8 cellular contexts compared by ENCODE assay signal in the genomic region with DNA sequence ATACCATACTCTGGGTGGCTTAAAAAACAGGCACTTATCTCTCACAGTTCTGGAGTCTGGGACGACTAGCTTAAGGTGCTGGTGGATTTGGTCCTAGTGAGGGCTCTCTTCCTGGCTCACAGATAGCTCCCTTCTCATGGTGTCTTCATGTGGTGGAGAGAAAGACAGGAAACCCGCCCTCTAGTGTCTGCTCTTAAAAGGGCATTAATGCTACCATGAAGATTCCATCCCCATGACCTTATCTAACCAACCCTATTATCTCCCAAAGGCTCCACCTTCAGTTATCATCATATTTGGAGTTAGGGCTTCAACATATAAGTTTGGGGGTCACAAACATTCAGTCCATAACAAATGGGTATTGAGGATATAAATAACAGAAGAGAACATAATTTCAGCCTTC.
A peak's percentile ranks its signal among the peaks of the same experiment; 100 is the strongest.
DNase-seq lines count a peak whose midpoint lies in the region; ATAC-seq, FAIRE-seq and TF ChIP-seq lines count a peak whose summit lies in the region.

No MANE protein-coding gene starts in this region.

- no peak overlapping the region for H2BK15ac ChIP-seq in IMR-90 (ENCODE audit: low read depth, low read length)

- no peak for TF ChIP-seq EP300 in K562 (IDR thresholded peaks at IDR 0.05; ENCODE audit: low read length)

- H3K4me1 ChIP-seq in left ventricle myocardium inferior (no peaks in the 10 kb centered on the region), IMR-90 (ENCODE audit: control insufficient read depth, insufficient read depth, low read length) (no peaks in the 10 kb centered on the region), K562 (replicated peaks in 1 of 2; ENCODE audit: control insufficient read depth in 2 of 2, insufficient read depth in 2 of 2, low read length in 2 of 2) (no peaks in the 10 kb centered on the region)

- FAIRE-seq in K562 (lab: Jason Lieb, UNC) = peak; percentile 32

- WGBS in IMR-90 (ENCODE audit: extremely low coverage in 2 of 2, insufficient read length in 1 of 2), 2 experiments = no CpG with 5 or more reads among the region's 2 CpGs
- 0% methylated on average over 1 of the region's 2 CpGs for WGBS in K562 (ENCODE audit: insufficient coverage, low coverage, missing lambda C conversion rate)

- CTCF ChIA-PET in IMR-90 (lab: Yijun Ruan, JAX) = no interaction called here
- CTCF ChIA-PET in K562 (lab: Yijun Ruan, JAX; ENCODE audit: low intra/inter-chr PET ratio) = interaction anchor here (1.5 kb wide), 1 partner anchor 209 kb away, joined by 6 read pairs; no protein-coding TSS in a partner anchor

- BruUV-seq in IMR-90 (replicated peaks; lab: Mats Ljungman, UMichigan) (no TSS peak), K562 (replicated peaks; lab: Mats Ljungman, UMichigan) (no TSS peak)

- no peaks in the 10 kb centered on the region for H3K27me3 ChIP-seq in left ventricle myocardium inferior (ENCODE audit: low read depth)
- H3K27me3 ChIP-seq in IMR-90 (ENCODE audit: control insufficient read depth, insufficient read depth, low read length) = no peaks in the 10 kb centered on the region
- no peaks in the 10 kb centered on the region for H3K27me3 ChIP-seq in K562 (ENCODE audit: control insufficient read depth in 2 of 2, insufficient read depth in 2 of 2, low read length in 2 of 2)

- POLR2A ChIA-PET in IMR-90 (lab: Charles Lee; ENCODE audit: unreplicated experiment) = no interaction called here
- POLR2A ChIA-PET in K562 (lab: Yijun Ruan, JAX) = interaction anchor here (1.1 kb wide), 1 partner anchor 209 kb away, joined by 4 read pairs; no protein-coding TSS in a partner anchor

- TF ChIP-seq RAD21 in IMR-90 (IDR thresholded peaks at IDR 0.05; ENCODE audit: low read length) (no peak; the same call in 1 of the 2 replicates), K562 (CRISPR knock-in tag; conservative IDR thresholded peaks at IDR 0.05 in 1 of 2, IDR thresholded peaks at IDR 0.05 in 1 of 2) (peak in 1 of 2 experiments; percentile 45; a peak in 2 of 4 replicates)

- H3K79me2 ChIP-seq in K562 (ENCODE audit: control insufficient read depth, insufficient read depth, low read length) = no peaks in the 10 kb centered on the region

- H2BK20ac ChIP-seq in IMR-90 (ENCODE audit: low read depth, low read length) = no peak overlapping the region

- no peaks in the 10 kb centered on the region for H3K4me1 Mint-ChIP-seq in progenitor cell of endocrine pancreas (ENCODE audit: low read depth)

- H3K4ac ChIP-seq in IMR-90 (ENCODE audit: low read depth, low read length) = no peak overlapping the region

- no peak for ATAC-seq in left ventricle myocardium superior
- no peak for ATAC-seq in IMR-90 (ENCODE audit: low read depth)
- peak; percentile 82 for ATAC-seq in K562

- DNase-seq in left ventricle myocardium inferior = no peak
- no peak for DNase-seq in left ventricle myocardium superior
- DNase-seq in IMR-90 = no peak
- peak; percentile 8 to 28 (median 14) for DNase-seq in K562 (ENCODE audit: extremely low read depth in 1 of 4, low spot score in 3 of 4)
- no peak for DNase-seq in progenitor cell of endocrine pancreas (ENCODE audit: low spot score, unreplicated experiment)
- no peak for DNase-seq in activated naive CD4-positive, alpha-beta T cell (lab: John Stamatoyannopoulos, UW)
- DNase-seq in NCI-H2227 treated with DMSO at 0.1 percent for 48 hours (lab: John Stamatoyannopoulos, UW) = no peak
- DNase-seq in activated T-cell treated with anti-CD3 and anti-CD28 coated beads, Interleukin-2, amount 50 U/mL, for 48 hours = no peak

- intact Hi-C loops in left ventricle myocardium inferior (cut with micrococcal nuclease) (no loop called here), left ventricle myocardium superior (cut with micrococcal nuclease) (no loop called here), IMR-90 (cut with micrococcal nuclease) (no loop called here), K562 (cut with micrococcal nuclease) (loop anchor here (1.0 to 10.0 kb wide), 2 partner anchors 209 to 605 kb away; no protein-coding TSS in a partner anchor)

- H3K18ac ChIP-seq in IMR-90 (ENCODE audit: low read depth, low read length) = no peak overlapping the region

- H2AK5ac ChIP-seq in IMR-90 (ENCODE audit: low read depth, low read length) = no peak overlapping the region

- no peak overlapping the region for H4K5ac ChIP-seq in IMR-90 (ENCODE audit: low read depth, low read length)

- TF ChIP-seq CTCF in left ventricle myocardium inferior (IDR thresholded peaks at IDR 0.05; ENCODE audit: borderline replicate concordance) = peak; percentile 54
- TF ChIP-seq CTCF in IMR-90 (conservative IDR thresholded peaks at IDR 0.05; ENCODE audit: low read depth, low read length) = peak; percentile 35
- TF ChIP-seq CTCF in K562 (IDR thresholded peaks at IDR 0.05 in 2 of 3, conservative IDR thresholded peaks at IDR 0.05 in 1 of 3; ENCODE audit: insufficient read depth in 2 of 3, low read depth in 1 of 3, low read length in 3 of 3) = peak; percentile 44 to 58 (median 57)
- peak; percentile 45 for TF ChIP-seq CTCF in progenitor cell of endocrine pancreas (IDR thresholded peaks at IDR 0.05; ENCODE audit: unreplicated experiment)

- H3K23ac ChIP-seq in IMR-90 (ENCODE audit: low read depth, low read length) = no peak overlapping the region

- H3K36me3 Mint-ChIP-seq in progenitor cell of endocrine pancreas (ENCODE audit: insufficient read depth) = no peaks in the 10 kb centered on the region

- H3K27ac ChIP-seq in left ventricle myocardium inferior (replicated peaks) (no peak overlapping the region), IMR-90 (ENCODE audit: insufficient read depth, low read length) (no peak overlapping the region), K562 (ENCODE audit: extremely low read depth, low read depth, low read length) (no peak overlapping the region)

- no peak overlapping the region for H3K14ac ChIP-seq in IMR-90 (replicated peaks; ENCODE audit: low read depth, low read length)

- no peak overlapping the region for H2AK9ac ChIP-seq in IMR-90 (replicated peaks; ENCODE audit: low read depth, low read length, poor library complexity)

- no peaks in the 10 kb centered on the region for H3K36me3 ChIP-seq in left ventricle myocardium inferior
- no peaks in the 10 kb centered on the region for H3K36me3 ChIP-seq in IMR-90 (ENCODE audit: control insufficient read depth, insufficient read depth, low read length)
- H3K36me3 ChIP-seq in K562 (ENCODE audit: control insufficient read depth, insufficient read depth, low read length) = no peaks in the 10 kb centered on the region

- H3K9me1 ChIP-seq in IMR-90 (ENCODE audit: insufficient read depth, low read length) = no peaks in the 10 kb centered on the region
- no peaks in the 10 kb centered on the region for H3K9me1 ChIP-seq in K562 (ENCODE audit: control insufficient read depth, insufficient read depth, low read length)

- no peak for TF ChIP-seq POLR2A in IMR-90 (IDR thresholded peaks at IDR 0.05; ENCODE audit: low read depth, low read length)
- no peak for TF ChIP-seq POLR2A in K562 (conservative IDR thresholded peaks at IDR 0.05)

- no peak overlapping the region for H3K4me3 ChIP-seq in left ventricle myocardium inferior
- no peak overlapping the region for H3K4me3 ChIP-seq in IMR-90 (ENCODE audit: insufficient read depth, low read depth, low read length)
- no peak overlapping the region for H3K4me3 ChIP-seq in K562

- no peak overlapping the region for H3K27ac Mint-ChIP-seq in progenitor cell of endocrine pancreas

- no peaks in the 10 kb centered on the region for H3K9me3 Mint-ChIP-seq in progenitor cell of endocrine pancreas (ENCODE audit: low read depth)

- no peak overlapping the region for H3K56ac ChIP-seq in IMR-90 (ENCODE audit: extremely low read depth, insufficient read depth, low read length)

- no peak overlapping the region for H4K8ac ChIP-seq in IMR-90 (ENCODE audit: low read depth in 2 of 2, low read length in 2 of 2)

- H4K20me1 ChIP-seq in IMR-90 (ENCODE audit: insufficient read depth, low read length) = no peaks in the 10 kb centered on the region
- no peaks in the 10 kb centered on the region for H4K20me1 ChIP-seq in K562 (replicated peaks; ENCODE audit: control insufficient read depth, insufficient read depth, low read length)

- H2BK120ac ChIP-seq in IMR-90 (ENCODE audit: low read depth, low read length) = no peak overlapping the region

- H3K27me3 Mint-ChIP-seq in progenitor cell of endocrine pancreas = no peaks in the 10 kb centered on the region

- H2AFZ ChIP-seq in IMR-90 (replicated peaks; ENCODE audit: low read length, poor library complexity) (no peak overlapping the region), K562 (ENCODE audit: low read depth, low read length) (no peak overlapping the region)

- no peak overlapping the region for H3K4me2 ChIP-seq in IMR-90 (ENCODE audit: low read depth, low read length)
- H3K4me2 ChIP-seq in K562 (ENCODE audit: insufficient read depth, low read length) = no peak overlapping the region

- no peak overlapping the region for H3K9ac ChIP-seq in IMR-90 (ENCODE audit: low read depth, low read length)
- H3K9ac ChIP-seq in K562 (ENCODE audit: insufficient read depth in 1 of 2, low read depth in 2 of 2, low read length in 2 of 2) = no peak overlapping the region

- H3K79me1 ChIP-seq in IMR-90 (ENCODE audit: low read depth in 1 of 2, low read length in 2 of 2) = no peaks in the 10 kb centered on the region

- H2BK5ac ChIP-seq in IMR-90 (ENCODE audit: low read depth, low read length, poor library complexity, severe bottlenecking) = no peak overlapping the region

- H4K91ac ChIP-seq in IMR-90 (ENCODE audit: insufficient read depth, low read depth, low read length) = no peak overlapping the region

- no peaks in the 10 kb centered on the region for H3K9me3 ChIP-seq in left ventricle myocardium inferior (replicated peaks)
- 0 out of 2 replicates have a peak, but pooled peaks cover 2% of the 10 kb centered on the region for H3K9me3 ChIP-seq in IMR-90 (ENCODE audit: control insufficient read depth, insufficient read depth, low read length)
- H3K9me3 ChIP-seq in K562 (replicated peaks; ENCODE audit: control insufficient read depth, insufficient read depth, low read depth, low read length) = no peaks in the 10 kb centered on the region

- no peak overlapping the region for H3K4me3 Mint-ChIP-seq in progenitor cell of endocrine pancreas (ENCODE audit: low read depth)

- dilution Hi-C loops in IMR-90 (cut with HindIII; ENCODE audit: low sequenced_read_pairs, unreplicated experiment) = no loop called here

- in situ Hi-C loops in IMR-90 (cut with MboI; ENCODE audit: low sequenced_read_pairs) = no loop called here
- in situ Hi-C loops in K562 (cut with MboI) = no loop called here

TF ChIP-seq in IMR-90, 13 proteins besides CTCF, POLR2A, EP300 and RAD21 (continues in another document):
- TF ChIP-seq BHLHE40 (IDR thresholded peaks at IDR 0.05; ENCODE audit: low read depth, low read length) (no peak), CHD1 (IDR thresholded peaks at IDR 0.05; ENCODE audit: low read depth, low read length) (no peak)

TF ChIP-seq in K562, 482 proteins besides CTCF, POLR2A, EP300 and RAD21 (continues in another document):
- TF ChIP-seq ZNF77 (CRISPR knock-in tag; IDR thresholded peaks at IDR 0.05) = no peak
- TF ChIP-seq ZC3H4 (CRISPR knock-in tag; IDR thresholded peaks at IDR 0.05; ENCODE audit: borderline replicate concordance) = no peak
- no peak for TF ChIP-seq FUS (optimal IDR thresholded peaks at IDR 0.05; ENCODE audit: low read depth, low read length)

Comparison
In these comparisons a context has a peak if more than half of its experiments do, and no peak if none do; other contexts are left out.
1. DNase-seq: peak in K562 (4 of 4); none in left ventricle myocardium inferior (single experiment), left ventricle myocardium superior (single experiment), IMR-90 (single experiment), progenitor cell of endocrine pancreas (single experiment), activated naive CD4-positive, alpha-beta T cell (0 of 4), NCI-H2227 treated with DMSO at 0.1 percent for 48 hours (single experiment) and activated T-cell treated with anti-CD3 and anti-CD28 coated beads, Interleukin-2, amount 50 U/mL, for 48 hours (0 of 2).
2. Peak in every context shown above with its lines, with median percentiles within 50 percentile points of each other: CTCF ChIP-seq.